Comparison of ENCODE assay signal across 17 cellular contexts in genomic region chr9:76112151-76112550, GRCh38.
DNase-seq lines count a peak whose midpoint lies in the region; ATAC-seq and TF ChIP-seq lines count a peak whose summit lies in the region.
"Had no signal": no experiment of that assay in that cellular context is flagged by ENCODE, and none has a peak within 500 bp of the region (broad histone marks: within the 10 kb centered on the region; RNA-seq: fewer than 3 reads in every experiment).

No MANE protein-coding gene starts in this region.

- no peaks in the 10 kb centered on the region for H3K79me2 ChIP-seq in KMS-11 (ENCODE audit: insufficient read depth, low read depth)
- no peaks in the 10 kb centered on the region for H3K79me2 ChIP-seq in neural progenitor cell (ENCODE audit: low read depth)

- peaks cover 23% of the 10 kb centered on the region for H3K4me1 ChIP-seq in KMS-11 (ENCODE audit: low read depth, poor library complexity, severe bottlenecking)
- no peaks in the 10 kb centered on the region for H3K4me1 ChIP-seq in neural progenitor cell
- H3K4me1 ChIP-seq: BLaER1, HAP-1 had no signal

- H4K20me1 ChIP-seq in KMS-11 (ENCODE audit: insufficient read depth) (no peaks in the 10 kb centered on the region), neural progenitor cell (ENCODE audit: low read depth) (no peaks in the 10 kb centered on the region)
- H4K20me1 ChIP-seq: BLaER1 had no signal

- ATAC-seq in GM18868 (IDR thresholded peaks at IDR 0.05; ENCODE audit: unreplicated experiment) (peak; percentile 57), HG02870 (IDR thresholded peaks at IDR 0.05; ENCODE audit: unreplicated experiment) (peak; percentile 67)
- no peak for ATAC-seq in activated naive CD8-positive, alpha-beta T cell treated with anti-CD3 and anti-CD28 coated beads, Interleukin-2, amount 50 U/mL, for 24 hours

- no peaks in the 10 kb centered on the region for H3K9me3 ChIP-seq in neural progenitor cell (ENCODE audit: low read depth)
- H3K9me3 ChIP-seq: BLaER1, HAP-1 had no signal

- H3K27ac ChIP-seq in KMS-11 (no peak overlapping the region), neural progenitor cell (no peak overlapping the region)
- H3K27ac ChIP-seq: BLaER1, GM23248 had no signal

- no peak overlapping the region for H3K27ac Mint-ChIP-seq in neural progenitor cell
- H3K27ac Mint-ChIP-seq in activated naive CD8-positive, alpha-beta T cell treated with anti-CD3 and anti-CD28 coated beads, Interleukin-2, amount 50 U/mL, for 24 hours: no peak overlapping the region
- H3K27ac Mint-ChIP-seq: CD14-positive monocyte; CD4-positive, alpha-beta memory T cell had no signal

- H3K36me3 ChIP-seq in KMS-11 (ENCODE audit: insufficient read depth) (no peaks in the 10 kb centered on the region), neural progenitor cell (no peaks in the 10 kb centered on the region)
- H3K36me3 ChIP-seq: BLaER1, HAP-1 had no signal

- H3K4me2 ChIP-seq in KMS-11 (peak overlapping the region; percentile 31), neural progenitor cell (no peak overlapping the region)
- H3K4me2 ChIP-seq: BLaER1 had no signal

- CTCF ChIA-PET in HEK293T (lab: Yijun Ruan, JAX): no interaction called here

- H3K36me3 Mint-ChIP-seq in neural progenitor cell: peaks cover 16% of the 10 kb centered on the region
- H3K36me3 Mint-ChIP-seq in activated naive CD8-positive, alpha-beta T cell treated with anti-CD3 and anti-CD28 coated beads, Interleukin-2, amount 50 U/mL, for 24 hours (ENCODE audit: low read depth): no peaks in the 10 kb centered on the region

- H3F3A ChIP-seq in neural progenitor cell (ENCODE audit: low read depth): no peaks in the 10 kb centered on the region

- POLR2A ChIA-PET in HEK293T (lab: Yijun Ruan, JAX): no interaction called here

- TF ChIP-seq CTCF in KMS-11 (conservative IDR thresholded peaks at IDR 0.05; ENCODE audit: low read depth, low read length) (no peak), neural progenitor cell (IDR thresholded peaks at IDR 0.05) (no peak)

- no peaks in the 10 kb centered on the region for H3K9me3 Mint-ChIP-seq in neural progenitor cell
- H3K9me3 Mint-ChIP-seq in activated naive CD8-positive, alpha-beta T cell treated with anti-CD3 and anti-CD28 coated beads, Interleukin-2, amount 50 U/mL, for 24 hours: no peaks in the 10 kb centered on the region
- H3K9me3 Mint-ChIP-seq: CD14-positive monocyte; CD4-positive, alpha-beta memory T cell had no signal

- H3K4me3 ChIP-seq in KMS-11 (IDR thresholded peaks at IDR 0.05; ENCODE audit: insufficient read depth, low read depth, low read length) (no peak overlapping the region), neural progenitor cell (no peak overlapping the region)
- H3K4me3 ChIP-seq: BLaER1, GM23248, HAP-1 had no signal

- H3K9ac ChIP-seq in KMS-11 (no peak overlapping the region), neural progenitor cell (no peak overlapping the region)
- H3K9ac ChIP-seq: BLaER1, GM23248 had no signal

- no peak for DNase-seq in neural progenitor cell (ENCODE audit: low spot score)
- no peak for DNase-seq in HEK293T (ENCODE audit: extremely low spot score)
- DNase-seq in activated naive CD8-positive, alpha-beta T cell treated with anti-CD3 and anti-CD28 coated beads, Interleukin-2, amount 50 U/mL, for 24 hours: no peak
- no peak for DNase-seq in activated CD4-positive, CD25-positive, alpha-beta regulatory T cell (lab: John Stamatoyannopoulos, UW)
- DNase-seq: 8988T; CD4-positive, alpha-beta memory T cell; DMS153; DMS79; GDM1; GM23248; KG1 had no signal

- H2AFZ ChIP-seq in KMS-11 (ENCODE audit: low read depth): no peak overlapping the region
- no peak overlapping the region for H2AFZ ChIP-seq in neural progenitor cell (replicated peaks)
- H2AFZ ChIP-seq: GM23248 had no signal

- no peak overlapping the region for H3K4me3 Mint-ChIP-seq in neural progenitor cell
- no peak overlapping the region for H3K4me3 Mint-ChIP-seq in activated naive CD8-positive, alpha-beta T cell treated with anti-CD3 and anti-CD28 coated beads, Interleukin-2, amount 50 U/mL, for 24 hours
- H3K4me3 Mint-ChIP-seq: CD14-positive monocyte; CD4-positive, alpha-beta memory T cell had no signal

- peaks cover 2% of the 10 kb centered on the region for H3K27me3 Mint-ChIP-seq in neural progenitor cell (ENCODE audit: insufficient read depth, low read depth)
- no peaks in the 10 kb centered on the region for H3K27me3 Mint-ChIP-seq in activated naive CD8-positive, alpha-beta T cell treated with anti-CD3 and anti-CD28 coated beads, Interleukin-2, amount 50 U/mL, for 24 hours
- H3K27me3 Mint-ChIP-seq: CD4-positive, alpha-beta memory T cell had no signal

- H3K27me3 ChIP-seq in KMS-11 (ENCODE audit: insufficient read depth, low read depth): no peaks in the 10 kb centered on the region
- no peaks in the 10 kb centered on the region for H3K27me3 ChIP-seq in neural progenitor cell
- H3K27me3 ChIP-seq: BLaER1 had no signal

- no peaks in the 10 kb centered on the region for H3K4me1 Mint-ChIP-seq in neural progenitor cell
- no peaks in the 10 kb centered on the region for H3K4me1 Mint-ChIP-seq in activated naive CD8-positive, alpha-beta T cell treated with anti-CD3 and anti-CD28 coated beads, Interleukin-2, amount 50 U/mL, for 24 hours

TF ChIP-seq in HEK293T, 16 proteins besides CTCF, POLR2A, EP300 and RAD21:
- no peak for TF ChIP-seq LEF1 (IDR thresholded peaks at IDR 0.05; ENCODE audit: borderline replicate concordance)
